8 cellular contexts compared by ENCODE assay signal in genomic region chr5:98768160-98769005, GRCh38. TPM values are rescaled to one million over a fixed set of nuclear protein-coding genes. Genes with fewer than 3 reads are reported as not detected.
DNase-seq lines count a peak whose midpoint lies in the region; ATAC-seq and TF ChIP-seq lines count a peak whose summit lies in the region.

No MANE protein-coding gene starts in this region.

- 1% methylated on average over 14 to 22 of the region's 41 CpGs for WGBS in gastroesophageal sphincter (ENCODE audit: low coverage in 1 of 2), 2 donors

- no peak for TF ChIP-seq EP300 in gastroesophageal sphincter (IDR thresholded peaks at IDR 0.05)

- H3K4me1 Mint-ChIP-seq in CD8-positive, alpha-beta T cell (ENCODE audit: low read depth): peaks cover 42% of the 10 kb centered on the region
- peaks cover 49% of the 10 kb centered on the region for H3K4me1 Mint-ChIP-seq in activated naive CD4-positive, alpha-beta T cell treated with anti-CD3 and anti-CD28 coated beads, Interleukin-2, amount 10 ng/mL, durations not matched to agents 7 days and 5 days
- H3K4me1 Mint-ChIP-seq in neural crest cell: peaks cover 52% of the 10 kb centered on the region

- H3K27me3 ChIP-seq in CD8-positive, alpha-beta T cell (ENCODE audit: insufficient read depth, low read length): peaks cover 3% of the 10 kb centered on the region
- H3K27me3 ChIP-seq in gastroesophageal sphincter (no peaks in the 10 kb centered on the region), vagina (no peaks in the 10 kb centered on the region)

- CTCF ChIA-PET in CD8-positive, alpha-beta T cell (lab: Charles Lee): interaction anchor here (0.6 to 4.4 kb wide), 13 partner anchors 10 to 1537 kb away, joined by 3 to 41 read pairs (median 5); no protein-coding TSS in a partner anchor
- CTCF ChIA-PET in activated naive CD4-positive, alpha-beta T cell treated with anti-CD3 and anti-CD28 coated beads, Interleukin-2, amount 10 ng/mL, durations not matched to agents 7 days and 5 days (lab: Charles Lee): interaction anchor here (0.6 to 6.7 kb wide), 17 partner anchors 9 to 1537 kb away, joined by 3 to 61 read pairs (median 4); no protein-coding TSS in a partner anchor

- no peak overlapping the region for H3K27ac ChIP-seq in CD8-positive, alpha-beta T cell (ENCODE audit: low read depth, low read length)
- H3K27ac ChIP-seq in gastroesophageal sphincter: peak overlapping the region; percentile 78 to 96 (median 94)
- peak overlapping the region; percentile 53 for H3K27ac ChIP-seq in vagina

- POLR2A ChIA-PET in CD8-positive, alpha-beta T cell (lab: Charles Lee): no interaction called here

- no peak for ATAC-seq in CD8-positive, alpha-beta T cell
- ATAC-seq in GM18909 (IDR thresholded peaks at IDR 0.05; ENCODE audit: poor library complexity, unreplicated experiment) (peak; percentile 44), HG03175 (IDR thresholded peaks at IDR 0.05; ENCODE audit: unreplicated experiment) (peak; percentile 34), gastroesophageal sphincter (no peak)

- peak overlapping the region; percentile 93 for H3K4me3 Mint-ChIP-seq in CD8-positive, alpha-beta T cell
- H3K4me3 Mint-ChIP-seq in activated naive CD4-positive, alpha-beta T cell treated with anti-CD3 and anti-CD28 coated beads, Interleukin-2, amount 10 ng/mL, durations not matched to agents 7 days and 5 days: peak overlapping the region; percentile 81
- peak overlapping the region; percentile 94 for H3K4me3 Mint-ChIP-seq in neural crest cell

- no peaks in the 10 kb centered on the region for H3K9me3 Mint-ChIP-seq in CD8-positive, alpha-beta T cell
- H3K9me3 Mint-ChIP-seq in activated naive CD4-positive, alpha-beta T cell treated with anti-CD3 and anti-CD28 coated beads, Interleukin-2, amount 10 ng/mL, durations not matched to agents 7 days and 5 days: no peaks in the 10 kb centered on the region
- no peaks in the 10 kb centered on the region for H3K9me3 Mint-ChIP-seq in neural crest cell

- no peaks in the 10 kb centered on the region for H3K36me3 ChIP-seq in CD8-positive, alpha-beta T cell (ENCODE audit: insufficient read depth, low read length)
- H3K36me3 ChIP-seq in gastroesophageal sphincter (no peaks in the 10 kb centered on the region), vagina (no peaks in the 10 kb centered on the region)

- peaks cover 2% of the 10 kb centered on the region for H3K36me3 Mint-ChIP-seq in CD8-positive, alpha-beta T cell
- H3K36me3 Mint-ChIP-seq in activated naive CD4-positive, alpha-beta T cell treated with anti-CD3 and anti-CD28 coated beads, Interleukin-2, amount 10 ng/mL, durations not matched to agents 7 days and 5 days: peaks cover 2% of the 10 kb centered on the region
- H3K36me3 Mint-ChIP-seq in neural crest cell (ENCODE audit: low read depth): peaks cover 12% of the 10 kb centered on the region

- peaks cover 36% of the 10 kb centered on the region for H3K4me1 ChIP-seq in CD8-positive, alpha-beta T cell (ENCODE audit: insufficient read depth, low read length)
- H3K4me1 ChIP-seq in gastroesophageal sphincter (peaks cover 0 to 43% (median 9%) of the 10 kb centered on the region in 3 donors), vagina (peaks cover 28% of the 10 kb centered on the region)

- no peak overlapping the region for H3K27ac Mint-ChIP-seq in CD8-positive, alpha-beta T cell
- H3K27ac Mint-ChIP-seq in activated naive CD4-positive, alpha-beta T cell treated with anti-CD3 and anti-CD28 coated beads, Interleukin-2, amount 10 ng/mL, durations not matched to agents 7 days and 5 days: no peak overlapping the region
- H3K27ac Mint-ChIP-seq in neural crest cell (ENCODE audit: unreplicated experiment): peak overlapping the region; percentile 89

- peak in 3 of 7 experiments; percentile 8 to 34 (median 29) for DNase-seq in CD8-positive, alpha-beta T cell
- peak; percentile 95 for DNase-seq in NCI-H69 (lab: John Stamatoyannopoulos, UW)
- peak; percentile 43 for DNase-seq in activated naive CD4-positive, alpha-beta T cell treated with anti-CD3 and anti-CD28 coated beads, Interleukin-2, amount 10 ng/mL, durations not matched to agents 7 days and 5 days
- peak; percentile 74 for DNase-seq in neural crest cell (ENCODE audit: low read depth, low spot score)
- DNase-seq in vagina (ENCODE audit: extremely low spot score in 2 of 2): peak in 1 of 2 donors; percentile 87

- TF ChIP-seq POLR2A in gastroesophageal sphincter (IDR thresholded peaks at IDR 0.05): no peak
- no peak for TF ChIP-seq POLR2A in vagina (IDR thresholded peaks at IDR 0.05)

- intact Hi-C loops in CD8-positive, alpha-beta T cell (cut with DNase I, micrococcal nuclease): loop anchor here in 1 of 2 experiments (1.0 kb wide), 1 partner anchor 1537 kb away; no protein-coding TSS in a partner anchor
- intact Hi-C loops in vagina (cut with DNase I): no loop called here

- TF ChIP-seq CTCF in CD8-positive, alpha-beta T cell (IDR thresholded peaks at IDR 0.05): peak; percentile 40
- TF ChIP-seq CTCF in gastroesophageal sphincter (IDR thresholded peaks at IDR 0.05): peak; percentile 79 to 94 (median 90)
- peak; percentile 86 for TF ChIP-seq CTCF in neural crest cell (conservative IDR thresholded peaks at IDR 0.05)
- peak in 2 of 3 experiments; percentile 67 to 73 for TF ChIP-seq CTCF in vagina (IDR thresholded peaks at IDR 0.05)

- H3K9me3 ChIP-seq in CD8-positive, alpha-beta T cell (ENCODE audit: low read length): no peaks in the 10 kb centered on the region
- H3K9me3 ChIP-seq in gastroesophageal sphincter (no peaks in the 10 kb centered on the region), vagina (no peaks in the 10 kb centered on the region)

- H3K27me3 Mint-ChIP-seq in CD8-positive, alpha-beta T cell (ENCODE audit: low read depth): peaks cover 38% of the 10 kb centered on the region
- H3K27me3 Mint-ChIP-seq in activated naive CD4-positive, alpha-beta T cell treated with anti-CD3 and anti-CD28 coated beads, Interleukin-2, amount 10 ng/mL, durations not matched to agents 7 days and 5 days: peaks cover 82% of the 10 kb centered on the region
- H3K27me3 Mint-ChIP-seq in neural crest cell (ENCODE audit: low read depth): peaks cover 7% of the 10 kb centered on the region

- peak overlapping the region; percentile 43 for H3K4me3 ChIP-seq in CD8-positive, alpha-beta T cell (ENCODE audit: low read depth, low read length)
- H3K4me3 ChIP-seq in gastroesophageal sphincter (peak overlapping the region; percentile 62 to 89), vagina (peak overlapping the region; percentile 59 to 78)

RNA-seq across cellular contexts. Expression of gene RGMB, which starts 5.1 kb away (rescaled TPM):
- 1 to 10 TPM; 5.8 to 6.6 TPM for total RNA-seq in CD8-positive, alpha-beta T cell
- 100 to 1,000 TPM in 3 of 4 donors, 10 to 100 TPM in 1; 37.3 to 248 (median 174) TPM for total RNA-seq in gastroesophageal sphincter
- 98.3 and 99.4 TPM in 2 replicates for total RNA-seq in neural crest cell
- 39.0 TPM for total RNA-seq in vagina

Comparison
In these comparisons a context has a peak if more than half of its experiments do, and no peak if none do; other contexts are left out.
1. ATAC-seq: peak in GM18909 (single experiment) and HG03175 (single experiment); none in CD8-positive, alpha-beta T cell (single experiment) and gastroesophageal sphincter (single experiment).
2. CTCF ChIP-seq: peak in every context shown above with its lines; median percentile 90 in gastroesophageal sphincter; 86 in neural crest cell; 70 in vagina; 40 in CD8-positive, alpha-beta T cell.
3. Peak in every context shown above with its lines, with median percentiles within 50 percentile points of each other: H3K4me3 ChIP-seq and H3K4me3 Mint-ChIP-seq.